In the genomic region with DNA sequence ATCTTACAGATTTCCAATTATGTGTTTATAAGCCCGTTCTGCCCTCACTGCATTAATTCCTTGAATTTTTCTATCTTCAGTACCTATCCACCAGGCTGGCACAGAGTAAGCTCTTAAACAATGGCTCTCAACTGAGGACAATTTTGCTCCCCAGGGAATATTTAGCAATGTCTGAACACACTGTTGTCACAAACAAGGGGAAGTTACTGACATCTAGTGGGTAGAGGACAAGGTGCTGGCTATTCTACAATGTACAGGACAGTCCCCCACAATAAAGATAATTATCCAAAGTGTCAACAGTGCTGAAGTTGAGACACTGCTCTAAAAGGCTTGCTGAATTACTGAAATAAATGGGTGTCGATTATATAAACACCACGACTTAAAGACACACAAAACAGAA, we compare ENCODE assay signal across 8 cellular contexts. TPM values are rescaled to one million over a fixed set of nuclear protein-coding genes. Genes with fewer than 3 reads are reported as not detected.
DNase-seq lines count a peak whose midpoint lies in the region; ATAC-seq and TF ChIP-seq lines count a peak whose summit lies in the region.

No MANE protein-coding gene starts in this region.

- H3K36me3 ChIP-seq in BE2C (peaks cover 34% of the 10 kb centered on the region), vagina (peaks cover 0 to 23% of the 10 kb centered on the region in 2 donors)

- H3K27ac ChIP-seq in vagina = no peak overlapping the region

- 0 out of 2 replicates have a peak, but pooled peaks cover 3% of the 10 kb centered on the region for H3K4me1 ChIP-seq in BE2C
- H3K4me1 ChIP-seq in vagina = peaks cover 28% of the 10 kb centered on the region

- H3K27me3 ChIP-seq in BE2C (no peaks in the 10 kb centered on the region), vagina (no peaks in the 10 kb centered on the region)

- H3K9me3 ChIP-seq in BE2C (no peaks in the 10 kb centered on the region), vagina (no peaks in the 10 kb centered on the region)

- intact Hi-C loops in vagina (cut with DNase I) = no loop called here

- ATAC-seq in GM19397 (IDR thresholded peaks at IDR 0.05; ENCODE audit: unreplicated experiment) = peak; percentile 43
- no peak for ATAC-seq in HG02852 (IDR thresholded peaks at IDR 0.05; ENCODE audit: unreplicated experiment)

- DNase-seq in BE2C (peak; percentile 31), NCI-H146 (lab: John Stamatoyannopoulos, UW) (peak; percentile 60), epithelial cell of esophagus (ENCODE audit: low read depth) (peak; percentile 13), vagina (ENCODE audit: extremely low spot score in 2 of 2) (no peak), NCI-H2029 (lab: John Stamatoyannopoulos, UW) (no peak), NCI-H774 (lab: John Stamatoyannopoulos, UW) (no peak)

- TF ChIP-seq POLR2A in vagina (IDR thresholded peaks at IDR 0.05) = no peak

- TF ChIP-seq CTCF in BE2C (IDR thresholded peaks at IDR 0.05; ENCODE audit: low read depth, low read length) = peak; percentile 66
- TF ChIP-seq CTCF in epithelial cell of esophagus (IDR thresholded peaks at IDR 0.05; ENCODE audit: insufficient read depth, low read depth, low read length, missing control alignments) = peak; percentile 24
- TF ChIP-seq CTCF in vagina (IDR thresholded peaks at IDR 0.05) = no peak

- H3K4me3 ChIP-seq in BE2C (ENCODE audit: low read depth, low read length) = no peak overlapping the region
- no peak overlapping the region for H3K4me3 ChIP-seq in epithelial cell of esophagus (ENCODE audit: low read length)
- no peak overlapping the region for H3K4me3 ChIP-seq in vagina

RNA-seq across cellular contexts. Expression of a gene that starts 5.0 kb away (rescaled TPM):
- polyA plus RNA-seq in BE2C (2012; ENCODE audit: insufficient read depth, insufficient read length, low read depth) = 64.8 TPM
- 33.6 TPM for total RNA-seq in vagina

RNA-seq across cellular contexts. Expression of a gene that starts 5.5 kb away (rescaled TPM):
- 362 TPM for polyA plus RNA-seq in BE2C (2012; ENCODE audit: insufficient read depth, insufficient read length, low read depth)
- total RNA-seq in vagina = 353 TPM

Comparison
In these comparisons a context has a peak if more than half of its experiments do, and no peak if none do; other contexts are left out.
1. DNase-seq: peak in BE2C (single experiment), NCI-H146 (single experiment) and epithelial cell of esophagus (single experiment); none in vagina (0 of 2), NCI-H2029 (single experiment) and NCI-H774 (single experiment).
2. CTCF ChIP-seq: peak in BE2C (single experiment) and epithelial cell of esophagus (single experiment); none in vagina (0 of 3).